Comparison of ENCODE assay signal across 14 cellular contexts in genomic region chr1:73627723-73628122, GRCh38.
"Had no signal": no experiment of that assay in that cellular context is flagged by ENCODE, and none has a peak within 500 bp of the region (broad histone marks: within the 10 kb centered on the region; RNA-seq: fewer than 3 reads in every experiment).

No MANE protein-coding gene starts in this region.

- H3K36me3 ChIP-seq: ascending aorta, neutrophil, tibial nerve had no signal

- ATAC-seq: activated CD8-positive, alpha-beta T cell treated with anti-CD3 and anti-CD28 coated beads for 36 hours; activated T-cell treated with anti-CD3 and anti-CD28 coated beads, Interleukin-2, amount 50 U/mL, for 72 hours; right cardiac atrium; stimulated activated effector memory CD8-positive, alpha-beta T cell treated with anti-CD3 and anti-CD28 coated beads, Interleukin-12 subunit alpha, Interleukin-12 subunit beta, amount 100 ng/mL, for 72 hours had no signal

- H3K4me1 ChIP-seq: ascending aorta, tibial nerve had no signal

- H3K4me3 ChIP-seq: ascending aorta, smooth muscle cell, tibial nerve had no signal

- H3K9me3 ChIP-seq: ascending aorta, neutrophil, tibial nerve had no signal

- H3K4me1 Mint-ChIP-seq: stimulated activated effector memory CD8-positive, alpha-beta T cell treated with anti-CD3 and anti-CD28 coated beads, Interleukin-12 subunit alpha, Interleukin-12 subunit beta, amount 100 ng/mL, for 72 hours had no signal

- H3K27me3 Mint-ChIP-seq: activated CD8-positive, alpha-beta T cell treated with anti-CD3 and anti-CD28 coated beads for 36 hours had no signal

- H3K4me2 ChIP-seq: smooth muscle cell had no signal

- H3K9me3 Mint-ChIP-seq: activated CD8-positive, alpha-beta T cell treated with anti-CD3 and anti-CD28 coated beads for 36 hours had no signal

- H3K27ac Mint-ChIP-seq: activated CD8-positive, alpha-beta T cell treated with anti-CD3 and anti-CD28 coated beads for 36 hours; activated T-cell treated with anti-CD3 and anti-CD28 coated beads, Interleukin-2, amount 50 U/mL, for 72 hours; stimulated activated effector memory CD8-positive, alpha-beta T cell treated with anti-CD3 and anti-CD28 coated beads, Interleukin-12 subunit alpha, Interleukin-12 subunit beta, amount 100 ng/mL, for 72 hours had no signal

- DNase-seq: activated CD4-positive, alpha-beta T cell treated with anti-CD3 and anti-CD28 coated beads for 4 hours; activated CD8-positive, alpha-beta memory T cell treated with anti-CD3 and anti-CD28 coated beads, Interleukin-2, amount 50 U/mL, for 4 hours; activated CD8-positive, alpha-beta T cell treated with anti-CD3 and anti-CD28 coated beads for 36 hours; activated gamma-delta T cell treated with Interleukin-2 at 50 U/mL for 16 hours; activated T-cell treated with anti-CD3 and anti-CD28 coated beads, Interleukin-2, amount 50 U/mL, for 72 hours; midbrain; right cardiac atrium; T-helper 9 cell had no signal

- H3K36me3 Mint-ChIP-seq: stimulated activated effector memory CD8-positive, alpha-beta T cell treated with anti-CD3 and anti-CD28 coated beads, Interleukin-12 subunit alpha, Interleukin-12 subunit beta, amount 100 ng/mL, for 72 hours had no signal

- H3K27me3 ChIP-seq: ascending aorta, neutrophil, tibial nerve had no signal

- H3K27ac ChIP-seq: ascending aorta, neutrophil, tibial nerve, VCaP had no signal

- H3K4me3 Mint-ChIP-seq: activated CD8-positive, alpha-beta T cell treated with anti-CD3 and anti-CD28 coated beads for 36 hours; activated T-cell treated with anti-CD3 and anti-CD28 coated beads, Interleukin-2, amount 50 U/mL, for 72 hours; stimulated activated effector memory CD8-positive, alpha-beta T cell treated with anti-CD3 and anti-CD28 coated beads, Interleukin-12 subunit alpha, Interleukin-12 subunit beta, amount 100 ng/mL, for 72 hours had no signal
